Comparison of ENCODE assay signal across 8 cellular contexts in genomic region chr1:156019946-156020292, GRCh38. TPM values are rescaled to one million over a fixed set of nuclear protein-coding genes. Genes with fewer than 3 reads are reported as not detected.
DNase-seq lines count a peak whose midpoint lies in the region; ATAC-seq and TF ChIP-seq lines count a peak whose summit lies in the region.

No MANE protein-coding gene starts in this region.

- WGBS in liver: 25% methylated on average over 8 of the region's 8 CpGs
- WGBS in thymus: 84% methylated on average over 8 of the region's 8 CpGs

- H3K9me3 Mint-ChIP-seq in activated T-cell treated with anti-CD3 and anti-CD28 coated beads, Interleukin-2, amount 50 U/mL, for 24 hours: no peaks in the 10 kb centered on the region

- peaks cover 28% of the 10 kb centered on the region for H3K4me1 Mint-ChIP-seq in activated T-cell treated with anti-CD3 and anti-CD28 coated beads, Interleukin-2, amount 50 U/mL, for 24 hours (ENCODE audit: low read depth)

- H3K27ac Mint-ChIP-seq in activated T-cell treated with anti-CD3 and anti-CD28 coated beads, Interleukin-2, amount 50 U/mL, for 24 hours: peak overlapping the region; percentile 95

- H3K27me3 Mint-ChIP-seq in activated T-cell treated with anti-CD3 and anti-CD28 coated beads, Interleukin-2, amount 50 U/mL, for 24 hours: peaks cover under 1% of the 10 kb centered on the region

- peaks cover 11% of the 10 kb centered on the region for H3K4me1 ChIP-seq in adipocyte (ENCODE audit: control insufficient read depth, insufficient read depth, low read length)
- H3K4me1 ChIP-seq in liver (ENCODE audit: control insufficient read depth in 4 of 4, insufficient read depth in 4 of 4, low read length in 3 of 4): peaks cover 0 to 17% (median 7%) of the 10 kb centered on the region in 4 donors
- H3K4me1 ChIP-seq in thymus (ENCODE audit: control insufficient read depth, insufficient read depth, low read length): peaks cover 10% of the 10 kb centered on the region

- H3K9me3 ChIP-seq in adipocyte (ENCODE audit: control insufficient read depth, low read length) (no peaks in the 10 kb centered on the region), liver (ENCODE audit: control insufficient read depth in 4 of 4, low read length in 3 of 4) (no peaks in the 10 kb centered on the region), thymus (ENCODE audit: control insufficient read depth) (no peaks in the 10 kb centered on the region)

- H3K4me3 Mint-ChIP-seq in activated T-cell treated with anti-CD3 and anti-CD28 coated beads, Interleukin-2, amount 50 U/mL, for 24 hours: peak overlapping the region; percentile 92

- DNase-seq in activated T-cell treated with anti-CD3 and anti-CD28 coated beads, Interleukin-2, amount 50 U/mL, for 24 hours: no peak
- DNase-seq in activated T-cell treated with anti-CD3 and anti-CD28 coated beads, Interleukin-2, amount 50 U/mL, for 1 hour: no peak
- no peak for DNase-seq in adipocyte (ENCODE audit: low read depth)
- no peak for DNase-seq in AML-193 (lab: John Stamatoyannopoulos, UW)
- no peak for DNase-seq in NCI-H128 (lab: John Stamatoyannopoulos, UW; ENCODE audit: unreplicated experiment)

- H3K36me3 Mint-ChIP-seq in activated T-cell treated with anti-CD3 and anti-CD28 coated beads, Interleukin-2, amount 50 U/mL, for 24 hours (ENCODE audit: low read depth): peaks cover 51% of the 10 kb centered on the region

- TF ChIP-seq CTCF in liver (IDR thresholded peaks at IDR 0.05; ENCODE audit: low read depth, low read length, missing input control): no peak

- H3K27ac ChIP-seq in liver (ENCODE audit: low read depth in 1 of 2, low read length in 2 of 2) (peak overlapping the region; percentile 19 to 83), thymus (ENCODE audit: low read depth) (no peak overlapping the region)

- H3K27me3 ChIP-seq in adipocyte (replicated peaks; ENCODE audit: control insufficient read depth, insufficient read depth, low read length): no peaks in the 10 kb centered on the region
- H3K27me3 ChIP-seq in liver (ENCODE audit: control insufficient read depth in 4 of 4, insufficient read depth in 4 of 4, low read length in 3 of 4): no peaks in the 10 kb centered on the region
- H3K27me3 ChIP-seq in thymus (ENCODE audit: control insufficient read depth, insufficient read depth): no peaks in the 10 kb centered on the region

- no peak for TF ChIP-seq RAD21 in liver (IDR thresholded peaks at IDR 0.05)

- H3K36me3 ChIP-seq in adipocyte (ENCODE audit: control insufficient read depth, insufficient read depth, low read length, severe bottlenecking): peaks cover 27% of the 10 kb centered on the region
- H3K36me3 ChIP-seq in liver (ENCODE audit: control insufficient read depth in 4 of 4, insufficient read depth in 3 of 4, low read depth in 1 of 4, low read length in 3 of 4): peaks cover 15 to 21% (median 16%) of the 10 kb centered on the region in 4 donors
- peaks cover 14% of the 10 kb centered on the region for H3K36me3 ChIP-seq in thymus (ENCODE audit: control insufficient read depth, insufficient read depth)

- peak overlapping the region; percentile 89 for H3K4me3 ChIP-seq in adipocyte (ENCODE audit: low read length)
- peak overlapping the region; percentile 71 to 87 (median 75) for H3K4me3 ChIP-seq in liver (ENCODE audit: low read depth in 1 of 3, low read length in 3 of 3)
- peak overlapping the region; percentile 99 for H3K4me3 ChIP-seq in thymus (ENCODE audit: low read length)

- no peak for ATAC-seq in HG03139 (IDR thresholded peaks at IDR 0.05; ENCODE audit: unreplicated experiment)

- H3K9ac ChIP-seq in adipocyte (ENCODE audit: low read length): peak overlapping the region; percentile 84
- peak overlapping the region; percentile 63 to 75 for H3K9ac ChIP-seq in liver (ENCODE audit: low read depth in 1 of 2, low read length in 2 of 2)

TF ChIP-seq in liver, 16 proteins besides CTCF, POLR2A, EP300 and RAD21:
- no peak for TF ChIP-seq TAF1 (conservative IDR thresholded peaks at IDR 0.05)

RNA-seq across cellular contexts. Expression of gene SSR2, which starts 0.8 kb away (rescaled TPM):
- total RNA-seq in liver: 100 to 1,000 TPM; 101 to 264 TPM
- polyA plus RNA-seq in liver: 100 to 1,000 TPM in 1 of 2 donors, 10 to 100 TPM in 1; 93.1 to 245 TPM
- polyA plus RNA-seq in thymus: 251 TPM

RNA-seq across cellular contexts. Expression of gene UBQLN4, which starts 33.7 kb away (rescaled TPM):
- 10 to 100 TPM in 1 of 2 donors, 1 to 10 TPM in 1; 9.2 to 13.5 TPM for total RNA-seq in liver
- polyA plus RNA-seq in liver (10 to 100 TPM in 1 of 2 donors, 1 to 10 TPM in 1; 7.4 to 17.8 TPM), thymus (15.1 TPM)

RNA-seq across cellular contexts. Expression of gene LAMTOR2, which starts 34.7 kb away (rescaled TPM):
- 10 to 100 TPM; 30.4 to 42.9 TPM for total RNA-seq in liver
- polyA plus RNA-seq in liver (100 to 1,000 TPM; 115 to 152 TPM), thymus (82.2 TPM)

RNA-seq across cellular contexts. Expression of gene RAB25, which starts 41.0 kb away (rescaled TPM):
- total RNA-seq in liver: 1 to 10 TPM in 1 of 2 donors, under 1 TPM in 1; 0.67 to 1.0 TPM
- polyA plus RNA-seq in liver: 1 to 10 TPM in 1 of 2 donors, under 1 TPM in 1; 0.82 to 2.0 TPM
- 43.1 TPM for polyA plus RNA-seq in thymus

RNA-seq across cellular contexts. Expression of gene ARHGEF2, which starts 41.6 kb away (rescaled TPM):
- total RNA-seq in liver: 10 to 100 TPM; 14.1 to 59.1 TPM
- polyA plus RNA-seq in liver (1 to 10 TPM; 3.2 to 6.4 TPM), thymus (58.5 TPM)
